Comparison of ENCODE assay signal across 10 cellular contexts in genomic region chr5:156934450-156935211, GRCh38. TPM values are rescaled to one million over a fixed set of nuclear protein-coding genes. Genes with fewer than 3 reads are reported as not detected.
A peak's percentile ranks its signal among the peaks of the same experiment; 100 is the strongest.
DNase-seq lines count a peak whose midpoint lies in the region; ATAC-seq, FAIRE-seq and TF ChIP-seq lines count a peak whose summit lies in the region.
"Had no signal": no experiment of that assay in that cellular context is flagged by ENCODE, and none has a peak within 500 bp of the region (broad histone marks: within the 10 kb centered on the region; RNA-seq: fewer than 3 reads in every experiment).

No MANE protein-coding gene starts in this region.

- H3K27me3 Mint-ChIP-seq in activated CD8-positive, alpha-beta memory T cell treated with anti-CD3 and anti-CD28 coated beads, Interleukin-2, amount 10 ng/mL, durations not matched to agents 7 days and 5 days: no peaks in the 10 kb centered on the region

- peak overlapping the region; percentile 78 for H3K27ac Mint-ChIP-seq in activated CD8-positive, alpha-beta memory T cell treated with anti-CD3 and anti-CD28 coated beads, Interleukin-2, amount 10 ng/mL, durations not matched to agents 7 days and 5 days

- no peaks in the 10 kb centered on the region for H3K27me3 ChIP-seq in gastroesophageal sphincter
- H3K27me3 ChIP-seq: upper lobe of left lung had no signal

- no peaks in the 10 kb centered on the region for H3K9me3 ChIP-seq in gastroesophageal sphincter
- H3K9me3 ChIP-seq: upper lobe of left lung had no signal

- H3K27ac ChIP-seq in gastroesophageal sphincter: no peak overlapping the region
- H3K27ac ChIP-seq: epithelial cell of prostate, upper lobe of left lung had no signal

- ATAC-seq in activated CD8-positive, alpha-beta memory T cell treated with anti-CD3 and anti-CD28 coated beads, Interleukin-2, amount 10 ng/mL, durations not matched to agents 7 days and 5 days: peak; percentile 84
- ATAC-seq in gastroesophageal sphincter: no peak
- no peak for ATAC-seq in omental fat pad (ENCODE audit: low FRiP score)

- no peak for DNase-seq in GM12864 (ENCODE audit: low read depth)
- DNase-seq in Jurkat, Clone E6-1 (ENCODE audit: low read depth, low spot score): peak; percentile 28
- peak; percentile 80 for DNase-seq in activated CD8-positive, alpha-beta memory T cell treated with anti-CD3 and anti-CD28 coated beads, Interleukin-2, amount 10 ng/mL, durations not matched to agents 7 days and 5 days
- DNase-seq in stimulated activated CD4-positive, alpha-beta T cell treated with anti-CD3 and anti-CD28 coated beads, Interleukin-15, amount 100 ng/mL, for 48 hours (ENCODE audit: low read depth in 2 of 2): peak; percentile 37 to 44
- no peak for DNase-seq in omental fat pad (ENCODE audit: low spot score)
- DNase-seq in hepatic stellate cell (ENCODE audit: low spot score): no peak
- DNase-seq: upper lobe of left lung had no signal

- H3K36me3 ChIP-seq in gastroesophageal sphincter: no peaks in the 10 kb centered on the region
- H3K36me3 ChIP-seq: upper lobe of left lung had no signal

- peaks cover 60% of the 10 kb centered on the region for H3K4me1 Mint-ChIP-seq in activated CD8-positive, alpha-beta memory T cell treated with anti-CD3 and anti-CD28 coated beads, Interleukin-2, amount 10 ng/mL, durations not matched to agents 7 days and 5 days

- WGBS in gastroesophageal sphincter (ENCODE audit: low coverage in 1 of 2), 2 donors: 49 to 51% methylated on average over 8 to 9 of the region's 9 CpGs

- CTCF ChIA-PET in activated CD8-positive, alpha-beta memory T cell treated with anti-CD3 and anti-CD28 coated beads, Interleukin-2, amount 10 ng/mL, durations not matched to agents 7 days and 5 days (lab: Charles Lee): interaction anchor here (0.6 to 3.3 kb wide), 25 partner anchors 10 to 1386 kb away, joined by 3 to 26 read pairs (median 4); partner anchors contain the start of gene MED7

- peak; percentile 73 for TF ChIP-seq CTCF in GM12864 (IDR thresholded peaks at IDR 0.05; ENCODE audit: low read depth, low read length, missing control alignments)
- peak; percentile 18 to 59 (median 22) for TF ChIP-seq CTCF in gastroesophageal sphincter (IDR thresholded peaks at IDR 0.05)
- TF ChIP-seq CTCF in omental fat pad (IDR thresholded peaks at IDR 0.05): no peak

- FAIRE-seq in A204.1 (lab: Jason Lieb, UNC): peak; percentile 6

- peak overlapping the region; percentile 29 for H3K4me3 Mint-ChIP-seq in activated CD8-positive, alpha-beta memory T cell treated with anti-CD3 and anti-CD28 coated beads, Interleukin-2, amount 10 ng/mL, durations not matched to agents 7 days and 5 days

- H3K9me3 Mint-ChIP-seq in activated CD8-positive, alpha-beta memory T cell treated with anti-CD3 and anti-CD28 coated beads, Interleukin-2, amount 10 ng/mL, durations not matched to agents 7 days and 5 days (ENCODE audit: low read depth): peaks cover 8% of the 10 kb centered on the region

- TF ChIP-seq EP300 in gastroesophageal sphincter (IDR thresholded peaks at IDR 0.05): no peak

- peaks cover 24% of the 10 kb centered on the region for H3K36me3 Mint-ChIP-seq in activated CD8-positive, alpha-beta memory T cell treated with anti-CD3 and anti-CD28 coated beads, Interleukin-2, amount 10 ng/mL, durations not matched to agents 7 days and 5 days

- no peaks in the 10 kb centered on the region for H3K4me1 ChIP-seq in gastroesophageal sphincter
- H3K4me1 ChIP-seq: upper lobe of left lung had no signal

- TF ChIP-seq POLR2A in gastroesophageal sphincter (IDR thresholded peaks at IDR 0.05): no peak

- H3K4me3 ChIP-seq in GM12864 (ENCODE audit: low read depth, low read length) (no peak overlapping the region), gastroesophageal sphincter (no peak overlapping the region)
- H3K4me3 ChIP-seq in Jurkat, Clone E6-1 (ENCODE audit: low read length): no peak overlapping the region
- H3K4me3 ChIP-seq: upper lobe of left lung had no signal

RNA-seq across cellular contexts. Expression of gene TIMD4, which starts 28.4 kb away (rescaled TPM):
- polyA plus RNA-seq in Jurkat, Clone E6-1 (2012; ENCODE audit: insufficient read depth, insufficient read length): not detected
- 10 to 100 TPM in 1 of 2 experiments, 1 to 10 TPM in 1; 4.6 to 10.2 TPM for total RNA-seq in activated CD8-positive, alpha-beta memory T cell treated with anti-CD3 and anti-CD28 coated beads, Interleukin-2, amount 10 ng/mL, durations not matched to agents 7 days and 5 days
- total RNA-seq in gastroesophageal sphincter: 1 to 10 TPM in 1 of 4 donors, under 1 TPM in 1, not detected in 2; 0.67 to 1.2 TPM
- 1 to 10 TPM in 3 of 4 donors, under 1 TPM in 1; 0.96 to 6.0 (median 1.2) TPM for total RNA-seq in omental fat pad

Comparison
In these comparisons a context has a peak if more than half of its experiments do, and no peak if none do; other contexts are left out.
1. DNase-seq: peak in Jurkat, Clone E6-1 (single experiment), activated CD8-positive, alpha-beta memory T cell treated with anti-CD3 and anti-CD28 coated beads, Interleukin-2, amount 10 ng/mL, durations not matched to agents 7 days and 5 days (single experiment) and stimulated activated CD4-positive, alpha-beta T cell treated with anti-CD3 and anti-CD28 coated beads, Interleukin-15, amount 100 ng/mL, for 48 hours (2 of 2); none in GM12864 (single experiment), omental fat pad (single experiment) and hepatic stellate cell (single experiment).
2. CTCF ChIP-seq: peak in GM12864 (single experiment) and gastroesophageal sphincter (4 of 4); none in omental fat pad (0 of 3).